Comparison of ENCODE assay signal across 8 cellular contexts in genomic region chr20:49846206-49846807, GRCh38. TPM values are rescaled to one million over a fixed set of nuclear protein-coding genes. Genes with fewer than 3 reads are reported as not detected.
DNase-seq lines count a peak whose midpoint lies in the region; TF ChIP-seq lines count a peak whose summit lies in the region.

No MANE protein-coding gene starts in this region.

- DNase-seq in D341Med (ENCODE audit: low spot score) (peak; percentile 72), HT-29 (ENCODE audit: low spot score) (peak; percentile 95), glomerular visceral epithelial cell (ENCODE audit: extremely low spot score) (peak; percentile 54), renal cortical epithelial cell (ENCODE audit: low read depth) (peak; percentile 33), cortex of kidney (lab: John Stamatoyannopoulos, UW) (no peak), NCI-H187 (lab: John Stamatoyannopoulos, UW) (no peak)
- DNase-seq in activated T-helper 2 cell treated with anti-CD3 and anti-CD28 coated beads, Interferon-gamma antibody, Interleukin-2, Interleukin-4, amounts not matched to agents 10 μg/mL and 5 μg/mL and 100 μg/mL, durations not matched to agents 14 hours and 24 hours and 36 hours (ENCODE audit: low spot score): peak; percentile 41

- no peak overlapping the region for H3K4me2 ChIP-seq in OCI-LY3 (ENCODE audit: low read length)

- H3K9me3 Mint-ChIP-seq in activated T-helper 2 cell treated with anti-CD3 and anti-CD28 coated beads, Interferon-gamma antibody, Interleukin-2, Interleukin-4, amounts not matched to agents 10 μg/mL and 5 μg/mL and 100 μg/mL, durations not matched to agents 14 hours and 24 hours and 36 hours: no peaks in the 10 kb centered on the region

- no peak overlapping the region for H3K9ac ChIP-seq in OCI-LY3 (ENCODE audit: low read length)

- peaks cover 46% of the 10 kb centered on the region for H3K36me3 Mint-ChIP-seq in activated T-helper 2 cell treated with anti-CD3 and anti-CD28 coated beads, Interferon-gamma antibody, Interleukin-2, Interleukin-4, amounts not matched to agents 10 μg/mL and 5 μg/mL and 100 μg/mL, durations not matched to agents 14 hours and 24 hours and 36 hours (ENCODE audit: low read depth)

- peaks cover 8% of the 10 kb centered on the region for H3K4me1 Mint-ChIP-seq in activated T-helper 2 cell treated with anti-CD3 and anti-CD28 coated beads, Interferon-gamma antibody, Interleukin-2, Interleukin-4, amounts not matched to agents 10 μg/mL and 5 μg/mL and 100 μg/mL, durations not matched to agents 14 hours and 24 hours and 36 hours (ENCODE audit: low read depth)

- H3K36me3 ChIP-seq in OCI-LY3 (replicated peaks; ENCODE audit: low read depth, low read length): peaks cover 40% of the 10 kb centered on the region

- H3K27me3 ChIP-seq in OCI-LY3 (ENCODE audit: low read depth, low read length): no peaks in the 10 kb centered on the region

- no peak overlapping the region for H2AFZ ChIP-seq in OCI-LY3 (ENCODE audit: low read depth, low read length)

- H3K4me1 ChIP-seq in OCI-LY3 (ENCODE audit: low read length): no peaks in the 10 kb centered on the region; the same call in 1 of the 2 replicates

- no peaks in the 10 kb centered on the region for H3K79me2 ChIP-seq in OCI-LY3 (ENCODE audit: low read length)

- no peaks in the 10 kb centered on the region for H4K20me1 ChIP-seq in OCI-LY3 (ENCODE audit: insufficient read depth, low read length)

- no peak overlapping the region for H3K27ac ChIP-seq in OCI-LY3 (ENCODE audit: low read length)

- intact Hi-C loops in activated T-helper 2 cell treated with anti-CD3 and anti-CD28 coated beads, Interferon-gamma antibody, Interleukin-2, Interleukin-4, amounts not matched to agents 10 μg/mL and 5 μg/mL and 100 μg/mL, durations not matched to agents 14 hours and 24 hours and 36 hours (cut with micrococcal nuclease): loop anchor here (1.0 kb wide), 1 partner anchor 235 kb away; no protein-coding TSS in a partner anchor

- H3K4me3 ChIP-seq in OCI-LY3 (ENCODE audit: low read length): no peak overlapping the region

- no peak overlapping the region for H3K27ac Mint-ChIP-seq in activated T-helper 2 cell treated with anti-CD3 and anti-CD28 coated beads, Interferon-gamma antibody, Interleukin-2, Interleukin-4, amounts not matched to agents 10 μg/mL and 5 μg/mL and 100 μg/mL, durations not matched to agents 14 hours and 24 hours and 36 hours

- no peak overlapping the region for H3K4me3 Mint-ChIP-seq in activated T-helper 2 cell treated with anti-CD3 and anti-CD28 coated beads, Interferon-gamma antibody, Interleukin-2, Interleukin-4, amounts not matched to agents 10 μg/mL and 5 μg/mL and 100 μg/mL, durations not matched to agents 14 hours and 24 hours and 36 hours (ENCODE audit: low read depth)

- no peaks in the 10 kb centered on the region for H3K27me3 Mint-ChIP-seq in activated T-helper 2 cell treated with anti-CD3 and anti-CD28 coated beads, Interferon-gamma antibody, Interleukin-2, Interleukin-4, amounts not matched to agents 10 μg/mL and 5 μg/mL and 100 μg/mL, durations not matched to agents 14 hours and 24 hours and 36 hours (ENCODE audit: low read depth)

- H3K9me3 ChIP-seq in OCI-LY3 (ENCODE audit: insufficient read depth, low read length): 0 out of 2 replicates have a peak, but pooled peaks cover 4% of the 10 kb centered on the region

- peak; percentile 92 for TF ChIP-seq CTCF in OCI-LY3 (IDR thresholded peaks at IDR 0.05; ENCODE audit: low read depth, low read length)

RNA-seq across cellular contexts. Expression of gene SLC9A8, which starts 33.7 kb away (rescaled TPM):
- 27.4 and 39.9 TPM in 2 replicates for total RNA-seq in HT-29 (2014; rRNA removed; shearing (Covaris generic))
- total RNA-seq in activated T-helper 2 cell treated with anti-CD3 and anti-CD28 coated beads, Interferon-gamma antibody, Interleukin-2, Interleukin-4, amounts not matched to agents 10 μg/mL and 5 μg/mL and 100 μg/mL, durations not matched to agents 14 hours and 24 hours and 36 hours: 16.4 and 18.7 TPM in 2 replicates
- 5.7 and 10.3 TPM in 2 replicates for total RNA-seq in renal cortical epithelial cell

Comparison
In these comparisons a context has a peak if more than half of its experiments do, and no peak if none do; other contexts are left out.
1. DNase-seq: peak in D341Med (single experiment), HT-29 (single experiment), activated T-helper 2 cell treated with anti-CD3 and anti-CD28 coated beads, Interferon-gamma antibody, Interleukin-2, Interleukin-4, amounts not matched to agents 10 μg/mL and 5 μg/mL and 100 μg/mL, durations not matched to agents 14 hours and 24 hours and 36 hours (single experiment), glomerular visceral epithelial cell (single experiment) and renal cortical epithelial cell (single experiment); none in cortex of kidney (single experiment) and NCI-H187 (0 of 2).